In the genomic region with DNA sequence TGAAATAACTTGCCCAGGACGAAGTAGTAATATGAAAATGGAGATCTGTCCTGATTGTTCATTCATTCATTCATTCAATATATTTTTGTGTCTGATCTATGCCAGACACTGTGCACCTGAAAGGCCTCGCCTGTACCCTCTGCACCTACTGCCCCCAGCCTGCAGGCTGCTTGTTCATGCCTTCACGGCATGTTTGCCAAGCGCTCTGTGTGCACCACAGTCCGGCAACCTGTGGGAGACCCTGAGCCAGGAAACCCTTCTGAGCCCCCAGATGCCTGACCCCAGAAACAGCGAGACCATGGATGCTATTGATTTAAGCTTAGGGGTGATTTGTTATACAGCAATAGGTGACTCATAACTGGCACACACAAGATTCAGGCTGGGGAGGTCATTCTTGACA, we compare ENCODE assay signal across 18 cellular contexts. TPM values are rescaled to one million over a fixed set of nuclear protein-coding genes. Genes with fewer than 3 reads are reported as not detected.
DNase-seq lines count a peak whose midpoint lies in the region; ATAC-seq and TF ChIP-seq lines count a peak whose summit lies in the region.
"Had no signal": no experiment of that assay in that cellular context is flagged by ENCODE, and none has a peak within 500 bp of the region (broad histone marks: within the 10 kb centered on the region; RNA-seq: fewer than 3 reads in every experiment).

No MANE protein-coding gene starts in this region.

- H3K27me3 ChIP-seq in osteoblast (ENCODE audit: insufficient read depth, low read length) (no peaks in the 10 kb centered on the region), upper lobe of right lung (no peaks in the 10 kb centered on the region)
- H3K27me3 ChIP-seq: SJSA1 had no signal

- DNase-seq in activated effector memory CD4-positive, alpha-beta T cell treated with anti-CD3 and anti-CD28 coated beads, Interleukin-2, amount 50 U/mL, for 16 hours: peak; percentile 10
- DNase-seq in activated effector memory CD4-positive, alpha-beta T cell treated with Interleukin-2 at 50 U/mL for 16 hours: no peak
- DNase-seq in activated naive CD8-positive, alpha-beta T cell treated with anti-CD3 and anti-CD28 coated beads, Interleukin-2, amount 10 ng/mL, durations not matched to agents 7 days and 5 days: peak; percentile 17
- DNase-seq in osteoblast (ENCODE audit: insufficient read length, low spot score, missing footprints): peak; percentile 14
- DNase-seq in upper lobe of right lung: peak; percentile 28
- DNase-seq in NCI-H2196 (lab: John Stamatoyannopoulos, UW; ENCODE audit: unreplicated experiment): no peak
- DNase-seq in stimulated activated naive CD4-positive, alpha-beta T cell treated with Interleukin-2 at 50 U/mL for 16 hours (lab: John Stamatoyannopoulos, UW): no peak
- DNase-seq: DMS153, GOT3, NCI-H1105, NCI-H2081, NCI-H524 had no signal

- peaks cover 6% of the 10 kb centered on the region for H3K36me3 Mint-ChIP-seq in activated naive CD8-positive, alpha-beta T cell treated with anti-CD3 and anti-CD28 coated beads, Interleukin-2, amount 10 ng/mL, durations not matched to agents 7 days and 5 days

- TF ChIP-seq CTCF in osteoblast (IDR thresholded peaks at IDR 0.05; ENCODE audit: extremely low read depth, low read depth, low read length) (no peak), upper lobe of right lung (IDR thresholded peaks at IDR 0.05) (no peak)

- H3K9me3 ChIP-seq in osteoblast (ENCODE audit: low read depth, low read length) (no peaks in the 10 kb centered on the region), upper lobe of right lung (no peaks in the 10 kb centered on the region)

- ATAC-seq in activated naive CD8-positive, alpha-beta T cell treated with anti-CD3 and anti-CD28 coated beads, Interleukin-2, amount 10 ng/mL, durations not matched to agents 7 days and 5 days (ENCODE audit: low read depth): no peak
- ATAC-seq in upper lobe of right lung: no peak
- ATAC-seq: A549, GM12878, HCT116 had no signal

- H3K27ac ChIP-seq in osteoblast (ENCODE audit: low read depth, low read length) (no peak overlapping the region), upper lobe of right lung (no peak overlapping the region)

- H2AFZ ChIP-seq in osteoblast (ENCODE audit: low read length): no peak overlapping the region
- H2AFZ ChIP-seq: PC-9 had no signal

- POLR2A ChIA-PET in activated naive CD8-positive, alpha-beta T cell treated with anti-CD3 and anti-CD28 coated beads, Interleukin-2, amount 10 ng/mL, durations not matched to agents 7 days and 5 days (lab: Charles Lee): no interaction called here

- H3K4me1 Mint-ChIP-seq in activated naive CD8-positive, alpha-beta T cell treated with anti-CD3 and anti-CD28 coated beads, Interleukin-2, amount 10 ng/mL, durations not matched to agents 7 days and 5 days: peaks cover 18% of the 10 kb centered on the region

- no peak overlapping the region for H3K4me3 Mint-ChIP-seq in activated naive CD8-positive, alpha-beta T cell treated with anti-CD3 and anti-CD28 coated beads, Interleukin-2, amount 10 ng/mL, durations not matched to agents 7 days and 5 days
- H3K4me3 Mint-ChIP-seq: CD4-positive, alpha-beta T cell had no signal

- H4K20me1 ChIP-seq in osteoblast (ENCODE audit: insufficient read depth, low read length): no peaks in the 10 kb centered on the region

- no peak overlapping the region for H3K27ac Mint-ChIP-seq in activated naive CD8-positive, alpha-beta T cell treated with anti-CD3 and anti-CD28 coated beads, Interleukin-2, amount 10 ng/mL, durations not matched to agents 7 days and 5 days
- H3K27ac Mint-ChIP-seq: CD4-positive, alpha-beta T cell had no signal

- no peak overlapping the region for H3K4me2 ChIP-seq in osteoblast (ENCODE audit: insufficient read depth, low read length)
- H3K4me2 ChIP-seq: A549 had no signal

- H3K79me2 ChIP-seq in osteoblast (ENCODE audit: insufficient read depth, low read length): no peaks in the 10 kb centered on the region

- intact Hi-C loops in upper lobe of right lung (cut with DNase I): no loop called here

- no peaks in the 10 kb centered on the region for H3K27me3 Mint-ChIP-seq in activated naive CD8-positive, alpha-beta T cell treated with anti-CD3 and anti-CD28 coated beads, Interleukin-2, amount 10 ng/mL, durations not matched to agents 7 days and 5 days
- H3K27me3 Mint-ChIP-seq: CD4-positive, alpha-beta T cell had no signal

- H3K4me1 ChIP-seq in osteoblast (ENCODE audit: insufficient read depth, low read length): peaks cover 26% of the 10 kb centered on the region
- H3K4me1 ChIP-seq in upper lobe of right lung: no peaks in the 10 kb centered on the region

- H3K9me3 Mint-ChIP-seq in activated naive CD8-positive, alpha-beta T cell treated with anti-CD3 and anti-CD28 coated beads, Interleukin-2, amount 10 ng/mL, durations not matched to agents 7 days and 5 days: peaks cover 1% of the 10 kb centered on the region

- H3K4me3 ChIP-seq in osteoblast (ENCODE audit: insufficient read depth, low read length) (no peak overlapping the region), upper lobe of right lung (no peak overlapping the region)
- H3K4me3 ChIP-seq: A549, GM12878, PC-9, SJSA1 had no signal

- no peaks in the 10 kb centered on the region for H3K36me3 ChIP-seq in osteoblast (ENCODE audit: insufficient read depth, low read length)
- no peaks in the 10 kb centered on the region for H3K36me3 ChIP-seq in upper lobe of right lung
- H3K36me3 ChIP-seq: SJSA1 had no signal

RNA-seq across cellular contexts. Expression of a gene that starts 47.0 kb away (rescaled TPM):
- 10 to 100 TPM; 17.3 to 18.5 TPM for total RNA-seq in activated naive CD8-positive, alpha-beta T cell treated with anti-CD3 and anti-CD28 coated beads, Interleukin-2, amount 10 ng/mL, durations not matched to agents 7 days and 5 days
- total RNA-seq in osteoblast (26.5 and 30.4 TPM in 2 replicates), upper lobe of right lung (18.4 TPM)

Comparison
In these comparisons a context has a peak if more than half of its experiments do, and no peak if none do; other contexts are left out.
1. DNase-seq: peak in activated effector memory CD4-positive, alpha-beta T cell treated with anti-CD3 and anti-CD28 coated beads, Interleukin-2, amount 50 U/mL, for 16 hours (single experiment), activated naive CD8-positive, alpha-beta T cell treated with anti-CD3 and anti-CD28 coated beads, Interleukin-2, amount 10 ng/mL, durations not matched to agents 7 days and 5 days (single experiment), osteoblast (single experiment) and upper lobe of right lung (single experiment); none in activated effector memory CD4-positive, alpha-beta T cell treated with Interleukin-2 at 50 U/mL for 16 hours (single experiment), NCI-H2196 (single experiment) and stimulated activated naive CD4-positive, alpha-beta T cell treated with Interleukin-2 at 50 U/mL for 16 hours (single experiment).